In the genomic region with DNA sequence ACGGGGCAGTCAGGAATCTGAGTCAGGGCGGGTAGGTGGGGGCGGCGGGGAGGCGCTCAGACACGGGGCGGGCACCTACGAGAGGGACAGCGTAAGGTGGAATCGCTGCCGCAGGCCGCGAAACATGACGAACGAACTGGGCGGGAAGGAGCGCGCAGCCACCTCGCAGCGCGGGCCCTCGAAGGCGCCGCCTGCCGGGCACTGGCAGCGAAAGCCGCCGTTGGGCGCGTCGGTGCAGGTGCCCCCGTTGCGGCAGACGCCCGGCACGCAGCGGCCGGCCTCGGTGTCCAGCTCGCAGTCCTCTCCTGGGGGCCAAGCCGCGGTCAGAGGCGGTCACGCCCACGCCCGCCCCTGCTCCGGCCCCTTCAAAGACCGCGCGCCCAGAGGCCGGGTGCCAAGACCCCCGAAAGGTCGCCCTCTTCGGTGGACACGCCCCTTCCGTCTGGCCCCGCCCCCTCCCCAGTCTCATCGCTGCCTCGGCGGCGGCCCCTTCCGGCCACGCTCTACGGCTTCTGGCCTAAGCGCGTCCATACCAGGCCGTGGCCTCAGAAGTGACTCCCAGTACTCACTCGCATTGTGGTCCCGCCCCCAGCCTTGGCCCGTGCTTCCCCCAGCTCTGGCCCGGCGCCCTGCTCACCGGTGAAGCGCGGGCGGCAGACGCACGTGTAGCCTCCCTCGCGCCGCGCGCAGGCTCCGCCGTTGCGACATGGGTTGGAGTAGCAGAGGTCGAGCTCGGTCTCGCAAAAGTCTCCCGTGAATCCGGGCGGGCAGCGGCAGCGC, we compare ENCODE assay signal across 1 cellular context.
TF ChIP-seq lines count a peak whose summit lies in the region.

No MANE protein-coding gene starts in this region.

TF ChIP-seq in H1, 55 proteins besides CTCF, POLR2A, EP300 and RAD21 (continued from another document):
- TF ChIP-seq, protein P1, sequence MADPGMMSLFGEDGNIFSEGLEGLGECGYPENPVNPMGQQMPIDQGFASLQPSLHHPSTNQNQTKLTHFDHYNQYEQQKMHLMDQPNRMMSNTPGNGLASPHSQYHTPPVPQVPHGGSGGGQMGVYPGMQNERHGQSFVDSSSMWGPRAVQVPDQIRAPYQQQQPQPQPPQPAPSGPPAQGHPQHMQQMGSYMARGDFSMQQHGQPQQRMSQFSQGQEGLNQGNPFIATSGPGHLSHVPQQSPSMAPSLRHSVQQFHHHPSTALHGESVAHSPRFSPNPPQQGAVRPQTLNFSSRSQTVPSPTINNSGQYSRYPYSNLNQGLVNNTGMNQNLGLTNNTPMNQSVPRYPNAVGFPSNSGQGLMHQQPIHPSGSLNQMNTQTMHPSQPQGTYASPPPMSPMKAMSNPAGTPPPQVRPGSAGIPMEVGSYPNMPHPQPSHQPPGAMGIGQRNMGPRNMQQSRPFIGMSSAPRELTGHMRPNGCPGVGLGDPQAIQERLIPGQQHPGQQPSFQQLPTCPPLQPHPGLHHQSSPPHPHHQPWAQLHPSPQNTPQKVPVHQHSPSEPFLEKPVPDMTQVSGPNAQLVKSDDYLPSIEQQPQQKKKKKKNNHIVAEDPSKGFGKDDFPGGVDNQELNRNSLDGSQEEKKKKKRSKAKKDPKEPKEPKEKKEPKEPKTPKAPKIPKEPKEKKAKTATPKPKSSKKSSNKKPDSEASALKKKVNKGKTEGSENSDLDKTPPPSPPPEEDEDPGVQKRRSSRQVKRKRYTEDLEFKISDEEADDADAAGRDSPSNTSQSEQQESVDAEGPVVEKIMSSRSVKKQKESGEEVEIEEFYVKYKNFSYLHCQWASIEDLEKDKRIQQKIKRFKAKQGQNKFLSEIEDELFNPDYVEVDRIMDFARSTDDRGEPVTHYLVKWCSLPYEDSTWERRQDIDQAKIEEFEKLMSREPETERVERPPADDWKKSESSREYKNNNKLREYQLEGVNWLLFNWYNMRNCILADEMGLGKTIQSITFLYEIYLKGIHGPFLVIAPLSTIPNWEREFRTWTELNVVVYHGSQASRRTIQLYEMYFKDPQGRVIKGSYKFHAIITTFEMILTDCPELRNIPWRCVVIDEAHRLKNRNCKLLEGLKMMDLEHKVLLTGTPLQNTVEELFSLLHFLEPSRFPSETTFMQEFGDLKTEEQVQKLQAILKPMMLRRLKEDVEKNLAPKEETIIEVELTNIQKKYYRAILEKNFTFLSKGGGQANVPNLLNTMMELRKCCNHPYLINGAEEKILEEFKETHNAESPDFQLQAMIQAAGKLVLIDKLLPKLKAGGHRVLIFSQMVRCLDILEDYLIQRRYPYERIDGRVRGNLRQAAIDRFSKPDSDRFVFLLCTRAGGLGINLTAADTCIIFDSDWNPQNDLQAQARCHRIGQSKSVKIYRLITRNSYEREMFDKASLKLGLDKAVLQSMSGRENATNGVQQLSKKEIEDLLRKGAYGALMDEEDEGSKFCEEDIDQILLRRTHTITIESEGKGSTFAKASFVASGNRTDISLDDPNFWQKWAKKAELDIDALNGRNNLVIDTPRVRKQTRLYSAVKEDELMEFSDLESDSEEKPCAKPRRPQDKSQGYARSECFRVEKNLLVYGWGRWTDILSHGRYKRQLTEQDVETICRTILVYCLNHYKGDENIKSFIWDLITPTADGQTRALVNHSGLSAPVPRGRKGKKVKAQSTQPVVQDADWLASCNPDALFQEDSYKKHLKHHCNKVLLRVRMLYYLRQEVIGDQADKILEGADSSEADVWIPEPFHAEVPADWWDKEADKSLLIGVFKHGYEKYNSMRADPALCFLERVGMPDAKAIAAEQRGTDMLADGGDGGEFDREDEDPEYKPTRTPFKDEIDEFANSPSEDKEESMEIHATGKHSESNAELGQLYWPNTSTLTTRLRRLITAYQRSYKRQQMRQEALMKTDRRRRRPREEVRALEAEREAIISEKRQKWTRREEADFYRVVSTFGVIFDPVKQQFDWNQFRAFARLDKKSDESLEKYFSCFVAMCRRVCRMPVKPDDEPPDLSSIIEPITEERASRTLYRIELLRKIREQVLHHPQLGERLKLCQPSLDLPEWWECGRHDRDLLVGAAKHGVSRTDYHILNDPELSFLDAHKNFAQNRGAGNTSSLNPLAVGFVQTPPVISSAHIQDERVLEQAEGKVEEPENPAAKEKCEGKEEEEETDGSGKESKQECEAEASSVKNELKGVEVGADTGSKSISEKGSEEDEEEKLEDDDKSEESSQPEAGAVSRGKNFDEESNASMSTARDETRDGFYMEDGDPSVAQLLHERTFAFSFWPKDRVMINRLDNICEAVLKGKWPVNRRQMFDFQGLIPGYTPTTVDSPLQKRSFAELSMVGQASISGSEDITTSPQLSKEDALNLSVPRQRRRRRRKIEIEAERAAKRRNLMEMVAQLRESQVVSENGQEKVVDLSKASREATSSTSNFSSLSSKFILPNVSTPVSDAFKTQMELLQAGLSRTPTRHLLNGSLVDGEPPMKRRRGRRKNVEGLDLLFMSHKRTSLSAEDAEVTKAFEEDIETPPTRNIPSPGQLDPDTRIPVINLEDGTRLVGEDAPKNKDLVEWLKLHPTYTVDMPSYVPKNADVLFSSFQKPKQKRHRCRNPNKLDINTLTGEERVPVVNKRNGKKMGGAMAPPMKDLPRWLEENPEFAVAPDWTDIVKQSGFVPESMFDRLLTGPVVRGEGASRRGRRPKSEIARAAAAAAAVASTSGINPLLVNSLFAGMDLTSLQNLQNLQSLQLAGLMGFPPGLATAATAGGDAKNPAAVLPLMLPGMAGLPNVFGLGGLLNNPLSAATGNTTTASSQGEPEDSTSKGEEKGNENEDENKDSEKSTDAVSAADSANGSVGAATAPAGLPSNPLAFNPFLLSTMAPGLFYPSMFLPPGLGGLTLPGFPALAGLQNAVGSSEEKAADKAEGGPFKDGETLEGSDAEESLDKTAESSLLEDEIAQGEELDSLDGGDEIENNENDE (IDR thresholded peaks at IDR 0.05; ENCODE audit: insufficient replicate concordance, low read length): no peak
